In the genomic region with DNA sequence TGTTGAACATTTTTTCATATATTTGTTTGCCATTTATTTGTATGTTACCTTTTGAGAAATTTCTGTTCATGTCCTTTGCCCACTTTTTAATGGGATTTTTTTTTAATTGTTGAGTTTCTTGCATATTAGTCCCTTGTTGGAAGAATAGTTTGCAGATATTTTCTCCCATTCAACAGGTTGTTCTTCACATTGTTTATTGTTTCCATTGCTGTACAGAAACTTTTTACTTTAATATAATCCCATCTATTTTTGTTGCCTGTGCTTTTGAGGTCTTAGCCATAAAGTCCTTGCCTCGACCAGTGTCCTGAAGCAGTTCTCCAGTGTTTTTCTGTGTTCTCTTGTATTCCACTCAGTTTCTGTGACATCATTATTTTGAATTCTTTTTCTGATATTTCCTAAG, we compare ENCODE assay signal across 15 cellular contexts. TPM values are rescaled to one million over a fixed set of nuclear protein-coding genes. Genes with fewer than 3 reads are reported as not detected.
DNase-seq lines count a peak whose midpoint lies in the region; ATAC-seq and TF ChIP-seq lines count a peak whose summit lies in the region.
"Had no signal": no experiment of that assay in that cellular context is flagged by ENCODE, and none has a peak within 500 bp of the region (broad histone marks: within the 10 kb centered on the region; RNA-seq: fewer than 3 reads in every experiment).

No MANE protein-coding gene starts in this region.

- no peak overlapping the region for H3K4me3 ChIP-seq in upper lobe of right lung
- H3K4me3 ChIP-seq: GM23248 had no signal

- H3K27me3 Mint-ChIP-seq in activated CD4-positive, alpha-beta T cell treated with anti-CD3 and anti-CD28 coated beads, Interleukin-2, amount 10 ng/mL, durations not matched to agents 7 days and 5 days: no peaks in the 10 kb centered on the region
- H3K27me3 Mint-ChIP-seq in stimulated activated naive CD8-positive, alpha-beta T cell treated with anti-CD3 and anti-CD28 coated beads, Interleukin-15, Interleukin-2, amounts not matched to agents 100 ng/mL and 50 ng/mL, for 24 hours: no peaks in the 10 kb centered on the region
- H3K27me3 Mint-ChIP-seq in central memory CD8-positive, alpha-beta T cell: no peaks in the 10 kb centered on the region

- peaks cover 8% of the 10 kb centered on the region for H3K9me3 Mint-ChIP-seq in activated CD4-positive, alpha-beta T cell treated with anti-CD3 and anti-CD28 coated beads, Interleukin-2, amount 10 ng/mL, durations not matched to agents 7 days and 5 days
- no peaks in the 10 kb centered on the region for H3K9me3 Mint-ChIP-seq in stimulated activated naive CD8-positive, alpha-beta T cell treated with anti-CD3 and anti-CD28 coated beads, Interleukin-15, Interleukin-2, amounts not matched to agents 100 ng/mL and 50 ng/mL, for 24 hours
- no peaks in the 10 kb centered on the region for H3K9me3 Mint-ChIP-seq in central memory CD8-positive, alpha-beta T cell

- peaks cover 32% of the 10 kb centered on the region for H3K36me3 ChIP-seq in upper lobe of right lung

- peaks cover 64% of the 10 kb centered on the region for H3K36me3 Mint-ChIP-seq in activated CD4-positive, alpha-beta T cell treated with anti-CD3 and anti-CD28 coated beads, Interleukin-2, amount 10 ng/mL, durations not matched to agents 7 days and 5 days (ENCODE audit: low read depth)
- H3K36me3 Mint-ChIP-seq in stimulated activated naive CD8-positive, alpha-beta T cell treated with anti-CD3 and anti-CD28 coated beads, Interleukin-15, Interleukin-2, amounts not matched to agents 100 ng/mL and 50 ng/mL, for 24 hours (ENCODE audit: low read depth): peaks cover 70% of the 10 kb centered on the region
- peaks cover 20% of the 10 kb centered on the region for H3K36me3 Mint-ChIP-seq in central memory CD8-positive, alpha-beta T cell (ENCODE audit: insufficient read depth)

- no peaks in the 10 kb centered on the region for H3K9me3 ChIP-seq in upper lobe of right lung

- ATAC-seq in stimulated activated naive CD8-positive, alpha-beta T cell treated with anti-CD3 and anti-CD28 coated beads, Interleukin-15, Interleukin-2, amounts not matched to agents 100 U/mL and 50 U/mL, for 24 hours: no peak
- no peak for ATAC-seq in central memory CD8-positive, alpha-beta T cell (replicated peaks; ENCODE audit: extremely low read depth, poor library complexity, severe bottlenecking)
- ATAC-seq in upper lobe of right lung: no peak
- ATAC-seq in GM21723 (IDR thresholded peaks at IDR 0.05; ENCODE audit: unreplicated experiment): no peak
- ATAC-seq: HCT116 had no signal

- CTCF ChIA-PET in activated CD4-positive, alpha-beta T cell treated with anti-CD3 and anti-CD28 coated beads, Interleukin-2, amount 10 ng/mL, durations not matched to agents 7 days and 5 days (lab: Charles Lee): no interaction called here

- intact Hi-C loops in upper lobe of right lung (cut with DNase I): no loop called here

- H3K4me1 ChIP-seq in upper lobe of right lung: no peaks in the 10 kb centered on the region

- H3K27ac ChIP-seq in upper lobe of right lung: no peak overlapping the region
- H3K27ac ChIP-seq: GM23248 had no signal

- no peak for TF ChIP-seq CTCF in upper lobe of right lung (IDR thresholded peaks at IDR 0.05)

- H3K4me3 Mint-ChIP-seq in activated CD4-positive, alpha-beta T cell treated with anti-CD3 and anti-CD28 coated beads, Interleukin-2, amount 10 ng/mL, durations not matched to agents 7 days and 5 days: no peak overlapping the region
- H3K4me3 Mint-ChIP-seq in stimulated activated naive CD8-positive, alpha-beta T cell treated with anti-CD3 and anti-CD28 coated beads, Interleukin-15, Interleukin-2, amounts not matched to agents 100 ng/mL and 50 ng/mL, for 24 hours: no peak overlapping the region
- H3K4me3 Mint-ChIP-seq in central memory CD8-positive, alpha-beta T cell: peak overlapping the region; percentile 19

- DNase-seq in activated CD4-positive, alpha-beta T cell treated with anti-CD3 and anti-CD28 coated beads, Interleukin-2, amount 10 ng/mL, durations not matched to agents 7 days and 5 days: no peak
- DNase-seq in activated CD4-positive, alpha-beta T cell treated with anti-CD3 and anti-CD28 coated beads, Interleukin-2, amount 50 U/mL, for 1 hour: no peak
- no peak for DNase-seq in stimulated activated naive CD8-positive, alpha-beta T cell treated with anti-CD3 and anti-CD28 coated beads, Interleukin-15, Interleukin-2, amounts not matched to agents 100 U/mL and 50 U/mL, for 24 hours
- DNase-seq in central memory CD8-positive, alpha-beta T cell (ENCODE audit: low spot score in 2 of 2): no peak
- DNase-seq in upper lobe of right lung (no peak), COR-L47 (lab: John Stamatoyannopoulos, UW) (no peak)
- DNase-seq: DND-41, GDM1, GM23248, NCI-H1436 treated with DMSO at 0.1 percent for 48 hours, NCI-H2081, NCI-H510A treated with DMSO at 0.1 percent for 48 hours had no signal

- POLR2A ChIA-PET in activated CD4-positive, alpha-beta T cell treated with anti-CD3 and anti-CD28 coated beads, Interleukin-2, amount 10 ng/mL, durations not matched to agents 7 days and 5 days (lab: Charles Lee): no interaction called here

- H3K27me3 ChIP-seq in upper lobe of right lung: no peaks in the 10 kb centered on the region

- H3K4me1 Mint-ChIP-seq in activated CD4-positive, alpha-beta T cell treated with anti-CD3 and anti-CD28 coated beads, Interleukin-2, amount 10 ng/mL, durations not matched to agents 7 days and 5 days: peaks cover 26% of the 10 kb centered on the region
- H3K4me1 Mint-ChIP-seq in stimulated activated naive CD8-positive, alpha-beta T cell treated with anti-CD3 and anti-CD28 coated beads, Interleukin-15, Interleukin-2, amounts not matched to agents 100 ng/mL and 50 ng/mL, for 24 hours (ENCODE audit: low read depth): peaks cover 22% of the 10 kb centered on the region
- H3K4me1 Mint-ChIP-seq in central memory CD8-positive, alpha-beta T cell: peaks cover 42% of the 10 kb centered on the region

- peak overlapping the region; percentile 87 for H3K27ac Mint-ChIP-seq in activated CD4-positive, alpha-beta T cell treated with anti-CD3 and anti-CD28 coated beads, Interleukin-2, amount 10 ng/mL, durations not matched to agents 7 days and 5 days
- peak overlapping the region; percentile 53 for H3K27ac Mint-ChIP-seq in stimulated activated naive CD8-positive, alpha-beta T cell treated with anti-CD3 and anti-CD28 coated beads, Interleukin-15, Interleukin-2, amounts not matched to agents 100 ng/mL and 50 ng/mL, for 24 hours
- peak overlapping the region; percentile 89 for H3K27ac Mint-ChIP-seq in central memory CD8-positive, alpha-beta T cell (ENCODE audit: low read depth)

RNA-seq across cellular contexts. Expression of gene B3GALT2, which starts 54.2 kb away (rescaled TPM):
- total RNA-seq in activated CD4-positive, alpha-beta T cell treated with anti-CD3 and anti-CD28 coated beads, Interleukin-2, amount 10 ng/mL, durations not matched to agents 7 days and 5 days: 1 to 10 TPM; 1.3 TPM
- total RNA-seq in upper lobe of right lung: 6.8 TPM
